Comparison of ENCODE assay signal across 9 cellular contexts in genomic region chr2:192196451-192197194, GRCh38. TPM values are rescaled to one million over a fixed set of nuclear protein-coding genes. Genes with fewer than 3 reads are reported as not detected.
DNase-seq lines count a peak whose midpoint lies in the region; ATAC-seq and TF ChIP-seq lines count a peak whose summit lies in the region.
"Had no signal": no experiment of that assay in that cellular context is flagged by ENCODE, and none has a peak within 500 bp of the region (broad histone marks: within the 10 kb centered on the region; RNA-seq: fewer than 3 reads in every experiment).

No MANE protein-coding gene starts in this region.

- no peaks in the 10 kb centered on the region for H3K36me3 ChIP-seq in left ventricle myocardium inferior
- H3K36me3 ChIP-seq: SJSA1 had no signal

- peaks cover 100% of the 10 kb centered on the region for H3K27me3 ChIP-seq in left ventricle myocardium inferior (ENCODE audit: low read depth)

- TF ChIP-seq CTCF in left ventricle myocardium inferior (IDR thresholded peaks at IDR 0.05; ENCODE audit: borderline replicate concordance): no peak
- no peak for TF ChIP-seq CTCF in type B pancreatic cell (conservative IDR thresholded peaks at IDR 0.05)

- H3K27ac ChIP-seq in left ventricle myocardium inferior (replicated peaks): no peak overlapping the region
- H3K27ac ChIP-seq: SJSA1 had no signal

- peak overlapping the region; percentile 61 for H3K4me3 ChIP-seq in left ventricle myocardium inferior

- ATAC-seq in Right ventricle myocardium superior (ENCODE audit: poor library complexity): no peak
- no peak for ATAC-seq in GM19455 (IDR thresholded peaks at IDR 0.05; ENCODE audit: unreplicated experiment)

- peaks cover 30% of the 10 kb centered on the region for H3K4me1 ChIP-seq in left ventricle myocardium inferior

- H3K4me1 Mint-ChIP-seq in activated T-helper 1 cell treated with anti-CD3 and anti-CD28 coated beads, Interleukin-12 subunit alpha, Interleukin-12 subunit beta, Interleukin-2, Interleukin-4 antibody, amounts not matched to agents 30 ng/mL and 10 ng/mL and 1 ng/mL, durations not matched to agents 14 hours and 24 hours and 36 hours (ENCODE audit: low read depth): peaks cover 23% of the 10 kb centered on the region
- H3K4me1 Mint-ChIP-seq in immature natural killer cell (peaks cover 22 to 30% of the 10 kb centered on the region in 2 donors), type B pancreatic cell (ENCODE audit: unreplicated experiment) (peaks cover 21% of the 10 kb centered on the region)

- H3K27me3 Mint-ChIP-seq in activated T-helper 1 cell treated with anti-CD3 and anti-CD28 coated beads, Interleukin-12 subunit alpha, Interleukin-12 subunit beta, Interleukin-2, Interleukin-4 antibody, amounts not matched to agents 30 ng/mL and 10 ng/mL and 1 ng/mL, durations not matched to agents 14 hours and 24 hours and 36 hours (ENCODE audit: insufficient read depth): peaks cover 71% of the 10 kb centered on the region
- H3K27me3 Mint-ChIP-seq in immature natural killer cell (ENCODE audit: low read depth in 3 of 3): peaks cover 17 to 35% (median 28%) of the 10 kb centered on the region in 3 donors
- peaks cover 82% of the 10 kb centered on the region for H3K27me3 Mint-ChIP-seq in type B pancreatic cell

- H3K9me3 Mint-ChIP-seq in activated T-helper 1 cell treated with anti-CD3 and anti-CD28 coated beads, Interleukin-12 subunit alpha, Interleukin-12 subunit beta, Interleukin-2, Interleukin-4 antibody, amounts not matched to agents 30 ng/mL and 10 ng/mL and 1 ng/mL, durations not matched to agents 14 hours and 24 hours and 36 hours: no peaks in the 10 kb centered on the region
- no peaks in the 10 kb centered on the region for H3K9me3 Mint-ChIP-seq in immature natural killer cell
- H3K9me3 Mint-ChIP-seq in type B pancreatic cell: no peaks in the 10 kb centered on the region

- no peaks in the 10 kb centered on the region for H3K36me3 Mint-ChIP-seq in activated T-helper 1 cell treated with anti-CD3 and anti-CD28 coated beads, Interleukin-12 subunit alpha, Interleukin-12 subunit beta, Interleukin-2, Interleukin-4 antibody, amounts not matched to agents 30 ng/mL and 10 ng/mL and 1 ng/mL, durations not matched to agents 14 hours and 24 hours and 36 hours (ENCODE audit: low read depth)
- H3K36me3 Mint-ChIP-seq in immature natural killer cell: no peaks in the 10 kb centered on the region
- peaks cover 4% of the 10 kb centered on the region for H3K36me3 Mint-ChIP-seq in type B pancreatic cell

- DNase-seq in left ventricle myocardium inferior: no peak
- no peak for DNase-seq in Right ventricle myocardium superior
- no peak for DNase-seq in activated T-helper 1 cell treated with anti-CD3 and anti-CD28 coated beads, Interleukin-12 subunit alpha, Interleukin-12 subunit beta, Interleukin-2, Interleukin-4 antibody, amounts not matched to agents 30 ng/mL and 10 ng/mL and 1 ng/mL, durations not matched to agents 14 hours and 24 hours and 36 hours (ENCODE audit: low spot score)
- no peak for DNase-seq in immature natural killer cell
- DNase-seq in type B pancreatic cell (ENCODE audit: extremely low spot score, unreplicated experiment): no peak
- no peak for DNase-seq in DMS153 (lab: John Stamatoyannopoulos, UW)
- no peak for DNase-seq in COLO829 (ENCODE audit: low spot score)

- no peak overlapping the region for H3K27ac Mint-ChIP-seq in activated T-helper 1 cell treated with anti-CD3 and anti-CD28 coated beads, Interleukin-12 subunit alpha, Interleukin-12 subunit beta, Interleukin-2, Interleukin-4 antibody, amounts not matched to agents 30 ng/mL and 10 ng/mL and 1 ng/mL, durations not matched to agents 14 hours and 24 hours and 36 hours
- H3K27ac Mint-ChIP-seq in immature natural killer cell: no peak overlapping the region
- H3K27ac Mint-ChIP-seq in type B pancreatic cell: peak overlapping the region; percentile 64

- H3K4me3 Mint-ChIP-seq in activated T-helper 1 cell treated with anti-CD3 and anti-CD28 coated beads, Interleukin-12 subunit alpha, Interleukin-12 subunit beta, Interleukin-2, Interleukin-4 antibody, amounts not matched to agents 30 ng/mL and 10 ng/mL and 1 ng/mL, durations not matched to agents 14 hours and 24 hours and 36 hours: peak overlapping the region; percentile 77
- H3K4me3 Mint-ChIP-seq in immature natural killer cell: peak overlapping the region; percentile 12 to 78 (median 71)
- H3K4me3 Mint-ChIP-seq in type B pancreatic cell: peak overlapping the region; percentile 86

- H3K9me3 ChIP-seq in left ventricle myocardium inferior (replicated peaks): no peaks in the 10 kb centered on the region
- H3K9me3 ChIP-seq: SJSA1 had no signal

- intact Hi-C loops in left ventricle myocardium inferior (cut with micrococcal nuclease): no loop called here
- intact Hi-C loops in Right ventricle myocardium superior (cut with DNase I): no loop called here
- intact Hi-C loops in activated T-helper 1 cell treated with anti-CD3 and anti-CD28 coated beads, Interleukin-12 subunit alpha, Interleukin-12 subunit beta, Interleukin-2, Interleukin-4 antibody, amounts not matched to agents 30 ng/mL and 10 ng/mL and 1 ng/mL, durations not matched to agents 14 hours and 24 hours and 36 hours (cut with micrococcal nuclease): no loop called here

RNA-seq across cellular contexts. Expression of gene TMEFF2, which starts 1.9 kb away (rescaled TPM):
- 0.16 TPM for total RNA-seq in left ventricle myocardium inferior
- 0.19 TPM for total RNA-seq in Right ventricle myocardium superior
- total RNA-seq in activated T-helper 1 cell treated with anti-CD3 and anti-CD28 coated beads, Interleukin-12 subunit alpha, Interleukin-12 subunit beta, Interleukin-2, Interleukin-4 antibody, amounts not matched to agents 30 ng/mL and 10 ng/mL and 1 ng/mL, durations not matched to agents 14 hours and 24 hours and 36 hours: not detected in 2 replicates
- polyA plus RNA-seq in immature natural killer cell: not detected
- total RNA-seq in type B pancreatic cell (ENCODE audit: low replicate concordance): 10.7 and 14.0 TPM in 2 replicates
